ENCODE assay signal across 1 cellular context in the genomic region with DNA sequence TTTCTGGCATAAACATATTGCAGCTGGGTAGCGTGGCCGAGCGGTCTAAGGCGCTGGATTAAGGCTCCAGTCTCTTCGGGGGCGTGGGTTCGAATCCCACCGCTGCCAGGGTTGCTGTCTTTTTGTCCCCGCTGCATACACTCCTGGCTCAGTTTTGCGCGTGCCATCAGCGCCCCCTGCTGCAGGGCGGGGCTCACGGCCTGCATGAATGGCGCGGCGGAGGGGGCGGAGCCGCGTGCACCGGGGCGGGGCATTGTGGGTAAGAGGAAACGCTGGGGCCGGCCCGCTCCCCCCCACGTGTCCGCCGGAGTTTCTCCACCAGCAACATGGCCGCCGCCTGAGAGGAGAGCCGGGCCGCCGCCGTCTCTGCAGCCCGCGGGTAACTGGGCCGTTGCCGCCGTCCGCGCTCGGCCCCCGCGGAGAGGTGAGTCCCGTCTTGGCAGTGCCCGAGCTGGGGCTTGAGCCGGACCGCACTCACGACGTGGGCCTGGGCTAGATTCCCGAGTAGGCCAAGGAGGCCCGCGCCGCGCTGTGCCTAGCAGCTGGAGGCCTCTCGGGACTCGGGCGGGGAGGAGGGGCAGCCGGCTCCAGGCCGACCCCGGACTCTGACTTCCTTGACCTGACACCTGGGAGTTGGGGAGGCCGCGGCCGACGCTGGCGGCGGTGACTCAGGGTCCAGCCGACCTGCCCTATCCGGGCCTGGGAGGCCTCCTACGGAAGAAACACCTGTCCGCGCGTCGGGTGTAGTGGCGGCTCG.
TF ChIP-seq lines count a peak whose summit lies in the region.

A gene with protein sequence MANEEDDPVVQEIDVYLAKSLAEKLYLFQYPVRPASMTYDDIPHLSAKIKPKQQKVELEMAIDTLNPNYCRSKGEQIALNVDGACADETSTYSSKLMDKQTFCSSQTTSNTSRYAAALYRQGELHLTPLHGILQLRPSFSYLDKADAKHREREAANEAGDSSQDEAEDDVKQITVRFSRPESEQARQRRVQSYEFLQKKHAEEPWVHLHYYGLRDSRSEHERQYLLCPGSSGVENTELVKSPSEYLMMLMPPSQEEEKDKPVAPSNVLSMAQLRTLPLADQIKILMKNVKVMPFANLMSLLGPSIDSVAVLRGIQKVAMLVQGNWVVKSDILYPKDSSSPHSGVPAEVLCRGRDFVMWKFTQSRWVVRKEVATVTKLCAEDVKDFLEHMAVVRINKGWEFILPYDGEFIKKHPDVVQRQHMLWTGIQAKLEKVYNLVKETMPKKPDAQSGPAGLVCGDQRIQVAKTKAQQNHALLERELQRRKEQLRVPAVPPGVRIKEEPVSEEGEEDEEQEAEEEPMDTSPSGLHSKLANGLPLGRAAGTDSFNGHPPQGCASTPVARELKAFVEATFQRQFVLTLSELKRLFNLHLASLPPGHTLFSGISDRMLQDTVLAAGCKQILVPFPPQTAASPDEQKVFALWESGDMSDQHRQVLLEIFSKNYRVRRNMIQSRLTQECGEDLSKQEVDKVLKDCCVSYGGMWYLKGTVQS (plus strand): TSS at position 296 of the 757 bp plus-strand sequence. CDS start 5,560 bp downstream, outside the sequence.

TF ChIP-seq in HepG2, 621 proteins besides CTCF, POLR2A, EP300 and RAD21 (continued from another document and continues in another):
- TF ChIP-seq, protein P1, sequence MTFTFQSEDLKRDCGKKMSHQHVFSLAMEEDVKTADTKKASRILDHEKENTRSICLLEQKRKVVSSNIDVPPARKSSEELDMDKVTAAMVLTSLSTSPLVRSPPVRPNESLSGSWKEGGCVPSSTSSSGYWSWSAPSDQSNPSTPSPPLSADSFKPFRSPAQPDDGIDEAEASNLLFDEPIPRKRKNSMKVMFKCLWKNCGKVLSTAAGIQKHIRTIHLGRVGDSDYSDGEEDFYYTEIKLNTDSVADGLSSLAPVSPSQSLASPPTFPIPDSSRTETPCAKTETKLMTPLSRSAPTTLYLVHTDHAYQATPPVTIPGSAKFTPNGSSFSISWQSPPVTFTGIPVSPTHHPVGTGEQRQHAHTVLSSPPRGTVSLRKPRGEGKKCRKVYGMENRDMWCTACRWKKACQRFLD (CRISPR knock-in tag; IDR thresholded peaks at IDR 0.05; ENCODE audit: borderline replicate concordance), result peak; percentile 94
- TF ChIP-seq ZNF737 (CRISPR knock-in tag; IDR thresholded peaks at IDR 0.05; ENCODE audit: borderline replicate concordance), result peak; percentile 96
- TF ChIP-seq FOXA1 (IDR thresholded peaks at IDR 0.05), result no peak
- peak; percentile 43 for TF ChIP-seq FOXA1 (CRISPR knock-in tag; IDR thresholded peaks at IDR 0.05)
- TF ChIP-seq ZNF224 (CRISPR knock-in tag; IDR thresholded peaks at IDR 0.05), result peak; percentile 99
- TF ChIP-seq, protein P2, sequence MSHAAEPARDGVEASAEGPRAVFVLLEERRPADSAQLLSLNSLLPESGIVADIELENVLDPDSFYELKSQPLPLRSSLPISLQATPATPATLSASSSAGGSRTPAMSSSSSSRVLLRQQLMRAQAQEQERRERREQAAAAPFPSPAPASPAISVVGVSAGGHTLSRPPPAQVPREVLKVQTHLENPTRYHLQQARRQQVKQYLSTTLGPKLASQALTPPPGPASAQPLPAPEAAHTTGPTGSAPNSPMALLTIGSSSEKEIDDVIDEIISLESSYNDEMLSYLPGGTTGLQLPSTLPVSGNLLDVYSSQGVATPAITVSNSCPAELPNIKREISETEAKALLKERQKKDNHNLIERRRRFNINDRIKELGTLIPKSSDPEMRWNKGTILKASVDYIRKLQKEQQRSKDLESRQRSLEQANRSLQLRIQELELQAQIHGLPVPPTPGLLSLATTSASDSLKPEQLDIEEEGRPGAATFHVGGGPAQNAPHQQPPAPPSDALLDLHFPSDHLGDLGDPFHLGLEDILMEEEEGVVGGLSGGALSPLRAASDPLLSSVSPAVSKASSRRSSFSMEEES (CRISPR knock-in tag; IDR thresholded peaks at IDR 0.05), result peak; percentile 89
- TF ChIP-seq ATF7 (IDR thresholded peaks at IDR 0.05), result no peak
- TF ChIP-seq ATF7 (CRISPR knock-in tag; IDR thresholded peaks at IDR 0.05), result peak; percentile 88
- peak; percentile 95 for TF ChIP-seq ZNF564 (CRISPR knock-in tag; IDR thresholded peaks at IDR 0.05)
- peak; percentile 97 for TF ChIP-seq AGO2 (optimal IDR thresholded peaks at IDR 0.05; ENCODE audit: low read depth, low read length)
- peak; percentile 97 for TF ChIP-seq BORCS8-MEF2B (CRISPR knock-in tag; IDR thresholded peaks at IDR 0.05)
- peak; percentile 13; the same call in 1 of the 2 replicates for TF ChIP-seq ZXDC (CRISPR knock-in tag; IDR thresholded peaks at IDR 0.05)
- 0 out of 4 replicates have a peak, but pooled peaks of 1 of the 2 experiments have one; percentile 51 for TF ChIP-seq REST (IDR thresholded peaks at IDR 0.05; ENCODE audit: borderline replicate concordance in 1 of 2, low read depth in 1 of 2, low read length in 2 of 2)
- TF ChIP-seq ZNF430 (CRISPR knock-in tag; IDR thresholded peaks at IDR 0.05), result peak; percentile 97
- peak; percentile 95 for TF ChIP-seq ZNF782 (CRISPR knock-in tag; IDR thresholded peaks at IDR 0.05; ENCODE audit: borderline replicate concordance)
- no peak for TF ChIP-seq NONO (IDR thresholded peaks at IDR 0.05)
- TF ChIP-seq NONO (CRISPR knock-in tag; conservative IDR thresholded peaks at IDR 0.05), result peak; percentile 100
- TF ChIP-seq POLR2G (IDR thresholded peaks at IDR 0.05; ENCODE audit: low read depth, low read length), result peak; percentile 95
- peak; percentile 87 for TF ChIP-seq FOXA3 (CRISPR knock-in tag; IDR thresholded peaks at IDR 0.05)
- peak; percentile 35; the same call in 1 of the 2 replicates for TF ChIP-seq ZNF660 (CRISPR knock-in tag; IDR thresholded peaks at IDR 0.05; ENCODE audit: borderline replicate concordance, low read depth)
- peak; percentile 94 for TF ChIP-seq GATAD2A (CRISPR knock-in tag; IDR thresholded peaks at IDR 0.05)
- TF ChIP-seq ZNF841 (CRISPR knock-in tag; IDR thresholded peaks at IDR 0.05; ENCODE audit: borderline replicate concordance), result no peak
- TF ChIP-seq HNRNPUL1 (IDR thresholded peaks at IDR 0.05; ENCODE audit: low read depth, low read length), result peak; percentile 78
- peak; percentile 96; the same call in 1 of the 2 replicates for TF ChIP-seq ZNF776 (CRISPR knock-in tag; IDR thresholded peaks at IDR 0.05)
- peak; percentile 99 for TF ChIP-seq TAF1 (CRISPR knock-in tag; IDR thresholded peaks at IDR 0.05)
- peak; percentile 100 for TF ChIP-seq ZNF563 (CRISPR knock-in tag; IDR thresholded peaks at IDR 0.05)
- peak; percentile 96 for TF ChIP-seq RCOR2 (CRISPR knock-in tag; IDR thresholded peaks at IDR 0.05)
- TF ChIP-seq ZNF616 (CRISPR knock-in tag; IDR thresholded peaks at IDR 0.05; ENCODE audit: low read depth), result peak; percentile 94
- peak; percentile 75; the same call in 1 of the 2 replicates for TF ChIP-seq SIN3B (IDR thresholded peaks at IDR 0.05; ENCODE audit: low read length)
- peak; percentile 93 for TF ChIP-seq ZSCAN29 (CRISPR knock-in tag; conservative IDR thresholded peaks at IDR 0.05)
- TF ChIP-seq ZNF354B (CRISPR knock-in tag; IDR thresholded peaks at IDR 0.05), result peak; percentile 95
- 0 out of 2 replicates have a peak, but pooled peaks have one; percentile 78 for TF ChIP-seq ZC3H13 (CRISPR knock-in tag; IDR thresholded peaks at IDR 0.05)
- peak; percentile 85 for TF ChIP-seq HNRNPK (IDR thresholded peaks at IDR 0.05; ENCODE audit: low read depth, low read length, poor library complexity, severe bottlenecking)
- TF ChIP-seq NBN (conservative IDR thresholded peaks at IDR 0.05), result no peak
- peak; percentile 91; the same call in 1 of the 2 replicates for TF ChIP-seq ZNF253 (CRISPR knock-in tag; IDR thresholded peaks at IDR 0.05; ENCODE audit: borderline replicate concordance)
- peak; percentile 81; the same call in 1 of the 2 replicates for TF ChIP-seq MED13 (CRISPR knock-in tag; IDR thresholded peaks at IDR 0.05)
- peak; percentile 99 for TF ChIP-seq MXI1 (IDR thresholded peaks at IDR 0.05; ENCODE audit: borderline replicate concordance, low read depth, low read length)
- peak; percentile 95 for TF ChIP-seq TEAD3 (CRISPR knock-in tag; optimal IDR thresholded peaks at IDR 0.05; ENCODE audit: borderline replicate concordance)
- peak; percentile 99 for TF ChIP-seq MXD4 (CRISPR knock-in tag; IDR thresholded peaks at IDR 0.05)
- TF ChIP-seq, protein P3, sequence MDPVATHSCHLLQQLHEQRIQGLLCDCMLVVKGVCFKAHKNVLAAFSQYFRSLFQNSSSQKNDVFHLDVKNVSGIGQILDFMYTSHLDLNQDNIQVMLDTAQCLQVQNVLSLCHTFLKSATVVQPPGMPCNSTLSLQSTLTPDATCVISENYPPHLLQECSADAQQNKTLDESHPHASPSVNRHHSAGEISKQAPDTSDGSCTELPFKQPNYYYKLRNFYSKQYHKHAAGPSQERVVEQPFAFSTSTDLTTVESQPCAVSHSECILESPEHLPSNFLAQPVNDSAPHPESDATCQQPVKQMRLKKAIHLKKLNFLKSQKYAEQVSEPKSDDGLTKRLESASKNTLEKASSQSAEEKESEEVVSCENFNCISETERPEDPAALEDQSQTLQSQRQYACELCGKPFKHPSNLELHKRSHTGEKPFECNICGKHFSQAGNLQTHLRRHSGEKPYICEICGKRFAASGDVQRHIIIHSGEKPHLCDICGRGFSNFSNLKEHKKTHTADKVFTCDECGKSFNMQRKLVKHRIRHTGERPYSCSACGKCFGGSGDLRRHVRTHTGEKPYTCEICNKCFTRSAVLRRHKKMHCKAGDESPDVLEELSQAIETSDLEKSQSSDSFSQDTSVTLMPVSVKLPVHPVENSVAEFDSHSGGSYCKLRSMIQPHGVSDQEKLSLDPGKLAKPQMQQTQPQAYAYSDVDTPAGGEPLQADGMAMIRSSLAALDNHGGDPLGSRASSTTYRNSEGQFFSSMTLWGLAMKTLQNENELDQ (CRISPR knock-in tag; IDR thresholded peaks at IDR 0.05; ENCODE audit: borderline replicate concordance), result peak; percentile 70; the same call in 1 of the 2 replicates
- peak; percentile 78 for TF ChIP-seq ZNF644 (CRISPR knock-in tag; IDR thresholded peaks at IDR 0.05; ENCODE audit: low read depth)
- TF ChIP-seq PHF20 (CRISPR knock-in tag; IDR thresholded peaks at IDR 0.05), result peak; percentile 83
- TF ChIP-seq PAF1 (CRISPR knock-in tag; IDR thresholded peaks at IDR 0.05), result no peak
- TF ChIP-seq GPN1 (CRISPR knock-in tag; IDR thresholded peaks at IDR 0.05; ENCODE audit: borderline replicate concordance), result peak; percentile 62; the same call in 1 of the 2 replicates
- TF ChIP-seq ZFAT (CRISPR knock-in tag; conservative IDR thresholded peaks at IDR 0.05), result 0 out of 2 replicates have a peak, but pooled peaks have one; percentile 33
- TF ChIP-seq, protein P4, sequence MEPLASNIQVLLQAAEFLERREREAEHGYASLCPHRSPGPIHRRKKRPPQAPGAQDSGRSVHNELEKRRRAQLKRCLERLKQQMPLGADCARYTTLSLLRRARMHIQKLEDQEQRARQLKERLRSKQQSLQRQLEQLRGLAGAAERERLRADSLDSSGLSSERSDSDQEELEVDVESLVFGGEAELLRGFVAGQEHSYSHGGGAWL (CRISPR knock-in tag; IDR thresholded peaks at IDR 0.05), result peak; percentile 100
- peak; percentile 91; the same call in 1 of the 2 replicates for TF ChIP-seq ZBTB39 (CRISPR knock-in tag; IDR thresholded peaks at IDR 0.05)
